In the genomic region with DNA sequence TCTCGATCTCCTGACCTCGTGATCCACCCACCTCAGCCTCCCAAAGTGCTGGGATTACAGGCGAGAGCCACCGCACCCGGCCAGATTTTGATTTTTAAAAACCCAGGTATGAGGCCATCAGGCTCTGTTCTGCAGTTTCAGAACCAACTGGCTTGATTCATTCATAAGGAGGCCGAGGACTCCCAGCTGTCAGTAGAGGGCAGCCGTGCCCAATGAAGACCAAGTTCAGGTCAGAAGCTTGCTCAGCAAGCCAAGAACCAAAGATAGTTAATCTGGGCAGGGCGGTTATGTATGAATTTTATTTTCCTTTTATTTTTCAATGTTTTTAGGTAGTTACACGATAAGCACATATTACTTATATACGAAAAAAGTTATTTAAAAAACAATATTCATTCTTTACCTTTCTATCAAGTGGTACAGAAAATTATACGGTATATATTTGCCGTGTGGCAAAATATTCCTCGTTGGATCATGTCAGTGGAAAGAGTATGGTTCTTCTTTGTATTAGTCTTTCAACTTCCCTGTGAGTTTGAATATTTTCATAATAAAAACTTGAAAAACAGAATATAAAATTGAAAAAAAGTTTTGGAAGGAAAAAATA, we compare ENCODE assay signal across 8 cellular contexts. TPM values are rescaled to one million over a fixed set of nuclear protein-coding genes. Genes with fewer than 3 reads are reported as not detected.
A peak's percentile ranks its signal among the peaks of the same experiment; 100 is the strongest.
DNase-seq lines count a peak whose midpoint lies in the region; ATAC-seq, FAIRE-seq and TF ChIP-seq lines count a peak whose summit lies in the region.

No MANE protein-coding gene starts in this region.

- H3K9me3 Mint-ChIP-seq in type B pancreatic cell = no peaks in the 10 kb centered on the region

- H3K27ac ChIP-seq in Peyer's patch (peak overlapping the region in 1 of 4 donors; percentile 79), gastroesophageal sphincter (peak overlapping the region in 3 of 4 donors; percentile 84 to 89 (median 89)), pancreas (peak overlapping the region in 3 of 4 donors; percentile 60 to 87 (median 87))

- peaks cover 0 to 9% (median 0%) of the 10 kb centered on the region in 3 donors for H3K36me3 ChIP-seq in Peyer's patch
- H3K36me3 ChIP-seq in gastroesophageal sphincter = peaks cover 0 to 21% of the 10 kb centered on the region in 2 donors
- no peaks in the 10 kb centered on the region for H3K36me3 ChIP-seq in pancreas

- peaks cover 30% of the 10 kb centered on the region for H3K4me1 Mint-ChIP-seq in type B pancreatic cell (ENCODE audit: unreplicated experiment)

- WGBS in gastroesophageal sphincter (ENCODE audit: low coverage in 1 of 2), 2 donors = 32 to 34% methylated on average over 10 to 12 of the region's 13 CpGs
- WGBS in pancreas, 2 donors = 21 to 23% methylated on average over 13 of the region's 13 CpGs

- TF ChIP-seq POLR2A in Peyer's patch (IDR thresholded peaks at IDR 0.05) (no peak), gastroesophageal sphincter (IDR thresholded peaks at IDR 0.05) (no peak)

- H3K4me3 Mint-ChIP-seq in type B pancreatic cell = no peak overlapping the region

- no peaks in the 10 kb centered on the region for H3K9me3 ChIP-seq in Peyer's patch
- H3K9me3 ChIP-seq in gastroesophageal sphincter = no peaks in the 10 kb centered on the region
- H3K9me3 ChIP-seq in pancreas = no peaks in the 10 kb centered on the region

- ATAC-seq in HG03159 (IDR thresholded peaks at IDR 0.05; ENCODE audit: unreplicated experiment) = peak; percentile 72
- ATAC-seq in gastroesophageal sphincter = peak; percentile 71
- peak; percentile 67 to 84 (median 78) for ATAC-seq in pancreas

- H3K27ac Mint-ChIP-seq in type B pancreatic cell = peak overlapping the region; percentile 99

- no peaks in the 10 kb centered on the region for H3K36me3 Mint-ChIP-seq in type B pancreatic cell

- DNase-seq in NCI-H82 (lab: John Stamatoyannopoulos, UW) (peak; percentile 79), NCI-H82 treated with DMSO at 0.1 percent for 48 hours (lab: John Stamatoyannopoulos, UW; ENCODE audit: unreplicated experiment) (no peak), Peyer's patch (peak; percentile 66 to 91 (median 81)), pancreas (peak in 5 of 6 donors; percentile 76 to 86 (median 80)), type B pancreatic cell (ENCODE audit: extremely low spot score, unreplicated experiment) (peak; percentile 72)
- DNase-seq in activated effector memory CD4-positive, alpha-beta T cell treated with Interleukin-2 at 50 U/mL for 16 hours = peak; percentile 57

- H3K27me3 Mint-ChIP-seq in type B pancreatic cell = peaks cover 4% of the 10 kb centered on the region

- peak; percentile 86 for FAIRE-seq in pancreas (lab: Jason Lieb, UNC)

- no peaks in the 10 kb centered on the region for H3K27me3 ChIP-seq in Peyer's patch
- no peaks in the 10 kb centered on the region for H3K27me3 ChIP-seq in gastroesophageal sphincter
- H3K27me3 ChIP-seq in pancreas = no peaks in the 10 kb centered on the region

- TF ChIP-seq EP300 in gastroesophageal sphincter (IDR thresholded peaks at IDR 0.05) = no peak

- H3K4me1 ChIP-seq in Peyer's patch (peaks cover 0 to 38% (median 0%) of the 10 kb centered on the region in 4 donors), gastroesophageal sphincter (peaks cover 6 to 51% (median 27%) of the 10 kb centered on the region in 3 donors), pancreas (peaks cover 15 to 43% (median 37%) of the 10 kb centered on the region in 3 donors)

- TF ChIP-seq CTCF in Peyer's patch (IDR thresholded peaks at IDR 0.05) = peak; percentile 19 to 87 (median 76)
- TF ChIP-seq CTCF in gastroesophageal sphincter (IDR thresholded peaks at IDR 0.05) = peak in 3 of 4 experiments; percentile 65 to 81 (median 71)
- TF ChIP-seq CTCF in pancreas (IDR thresholded peaks at IDR 0.05) = peak; percentile 24 to 65 (median 61)
- peak; percentile 76 for TF ChIP-seq CTCF in type B pancreatic cell (conservative IDR thresholded peaks at IDR 0.05)

- no peak overlapping the region for H3K4me3 ChIP-seq in Peyer's patch
- no peak overlapping the region for H3K4me3 ChIP-seq in gastroesophageal sphincter
- H3K4me3 ChIP-seq in pancreas = no peak overlapping the region

- intact Hi-C loops in pancreas (cut with DNase I) = loop anchor here in 1 of 3 donors (10.0 kb wide), 1 partner anchor 370 kb away; no protein-coding TSS in a partner anchor

RNA-seq across cellular contexts. Expression of gene MGAT1, which starts 18.0 kb away (rescaled TPM):
- total RNA-seq in Peyer's patch (100 to 1,000 TPM; 102 to 155 (median 144) TPM), gastroesophageal sphincter (100 to 1,000 TPM; 122 to 196 (median 159) TPM), pancreas (10 to 100 TPM; 53.4 to 96.3 (median 76.2) TPM), type B pancreatic cell (ENCODE audit: low replicate concordance) (74.8 and 93.4 TPM in 2 replicates)
- 10 to 100 TPM; 58.8 to 62.9 TPM for polyA plus RNA-seq in pancreas

RNA-seq across cellular contexts. Expression of gene OR2Y1, which starts 44.7 kb away (rescaled TPM):
- total RNA-seq in Peyer's patch (not detected), gastroesophageal sphincter (not detected), pancreas (not detected), type B pancreatic cell (ENCODE audit: low replicate concordance) (not detected in 2 replicates)
- polyA plus RNA-seq in pancreas = not detected
